11 cellular contexts compared by ENCODE assay signal in the genomic region with DNA sequence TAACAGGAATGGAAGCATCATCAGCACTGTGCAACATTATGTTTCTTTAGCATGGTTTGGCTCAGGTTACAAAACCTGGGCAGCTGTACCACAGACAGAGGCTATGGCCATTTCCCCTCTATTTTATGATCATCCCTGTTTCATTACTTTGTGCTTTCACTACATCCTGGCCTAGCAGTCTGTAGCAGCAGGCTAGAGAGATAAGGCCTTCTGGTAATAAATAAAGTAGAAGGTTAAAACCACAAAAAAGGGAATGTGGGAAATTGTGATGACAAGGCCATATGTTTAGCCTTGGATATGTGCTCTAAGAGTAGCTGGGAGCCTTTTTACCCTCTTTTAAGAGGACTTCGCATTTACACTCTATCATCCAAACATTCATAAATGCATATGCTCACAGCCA.
A peak's percentile ranks its signal among the peaks of the same experiment; 100 is the strongest.
DNase-seq lines count a peak whose midpoint lies in the region; ATAC-seq and TF ChIP-seq lines count a peak whose summit lies in the region.
"Had no signal": no experiment of that assay in that cellular context is flagged by ENCODE, and none has a peak within 500 bp of the region (broad histone marks: within the 10 kb centered on the region; RNA-seq: fewer than 3 reads in every experiment).

No MANE protein-coding gene starts in this region.

- no peak overlapping the region for H3K9ac ChIP-seq in neural cell (ENCODE audit: low read length)
- H3K9ac ChIP-seq: KMS-11 had no signal

- H3K79me2 ChIP-seq in neural cell (replicated peaks; ENCODE audit: insufficient read depth, low read length), result no peaks in the 10 kb centered on the region

- no peak for DNase-seq in stimulated activated CD4-positive, alpha-beta T cell treated with anti-CD3 and anti-CD28 coated beads, Interleukin-2, amount 100 ng/mL, for 48 hours
- no peak for DNase-seq in stimulated activated CD4-positive, alpha-beta T cell treated with anti-CD3 and anti-CD28 coated beads, Interleukin-4, amount 100 ng/mL, for 24 hours
- DNase-seq in NK-92 (lab: John Stamatoyannopoulos, UW; ENCODE audit: unreplicated experiment), result no peak
- DNase-seq: DMS79 treated with DMSO at 0.1 percent for 48 hours, NCI-H82 had no signal

- no peak for TF ChIP-seq RAD21 in neural cell (conservative IDR thresholded peaks at IDR 0.05)

- H3K27me3 ChIP-seq in neural cell (ENCODE audit: insufficient read depth, low read depth, low read length), result no peaks in the 10 kb centered on the region
- H3K27me3 ChIP-seq: ascending aorta had no signal

- ATAC-seq in GM19035 (IDR thresholded peaks at IDR 0.05; ENCODE audit: unreplicated experiment) (peak; percentile 32), HG02571 (IDR thresholded peaks at IDR 0.05; ENCODE audit: unreplicated experiment) (peak; percentile 17), HG03442 (IDR thresholded peaks at IDR 0.05; ENCODE audit: unreplicated experiment) (peak; percentile 18)

- no peaks in the 10 kb centered on the region for H3F3A ChIP-seq in neural cell (ENCODE audit: insufficient read depth, low read length, poor library complexity, severe bottlenecking)

- H3K9me3 ChIP-seq in neural cell (ENCODE audit: low read length), result no peaks in the 10 kb centered on the region
- H3K9me3 ChIP-seq: ascending aorta had no signal

- H3K36me3 ChIP-seq in neural cell (ENCODE audit: insufficient read depth, low read length), result no peaks in the 10 kb centered on the region
- H3K36me3 ChIP-seq: ascending aorta had no signal

- peak overlapping the region; percentile 2 for H3K27ac ChIP-seq in neural cell (ENCODE audit: low read length)
- H3K27ac ChIP-seq: ascending aorta, KMS-11 had no signal

- H4K20me1 ChIP-seq in neural cell (ENCODE audit: insufficient read depth), result no peaks in the 10 kb centered on the region

- H3K4me3 ChIP-seq in neural cell (ENCODE audit: low read length), result no peak overlapping the region
- H3K4me3 ChIP-seq: ascending aorta had no signal

- no peak overlapping the region for H3K4me2 ChIP-seq in neural cell (ENCODE audit: low read length)
- H3K4me2 ChIP-seq: KMS-11 had no signal

- TF ChIP-seq EP300 in neural cell (conservative IDR thresholded peaks at IDR 0.05; ENCODE audit: poor library complexity, severe bottlenecking), result no peak

- no peak overlapping the region for H2AFZ ChIP-seq in neural cell (ENCODE audit: low read depth, low read length)

- TF ChIP-seq CTCF in neural cell (IDR thresholded peaks at IDR 0.05; ENCODE audit: poor library complexity, severe bottlenecking), result no peak

- H3K9me2 ChIP-seq in neural cell (ENCODE audit: insufficient read depth, low read length), result no peaks in the 10 kb centered on the region

TF ChIP-seq in neural cell, 6 proteins besides CTCF, POLR2A, EP300 and RAD21:
- no peak for TF ChIP-seq MXI1 (conservative IDR thresholded peaks at IDR 0.05; ENCODE audit: poor library complexity, severe bottlenecking)
- TF ChIP-seq POLR2AphosphoS5 (IDR thresholded peaks at IDR 0.05), result no peak
